In the genomic region with DNA sequence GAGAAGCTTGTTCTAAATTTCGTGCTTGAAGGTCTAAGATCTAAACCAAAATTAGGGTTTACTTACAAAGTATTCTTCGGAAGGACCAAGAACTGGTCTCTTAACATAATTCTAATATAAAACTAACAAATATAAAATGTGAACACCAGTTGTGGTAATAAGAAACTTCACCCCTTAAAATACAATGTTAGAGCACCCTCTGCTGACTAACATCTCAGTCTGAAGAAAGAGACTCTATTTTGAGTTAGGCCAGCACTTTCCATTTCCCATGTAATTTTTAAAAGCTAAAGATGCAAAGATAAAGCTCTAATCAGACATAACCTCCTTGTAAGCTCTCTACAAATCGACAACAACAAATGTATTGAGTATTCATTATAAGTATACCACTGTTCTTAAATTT, we compare ENCODE assay signal across 8 cellular contexts. TPM values are rescaled to one million over a fixed set of nuclear protein-coding genes. Genes with fewer than 3 reads are reported as not detected.
DNase-seq lines count a peak whose midpoint lies in the region; ATAC-seq, FAIRE-seq and TF ChIP-seq lines count a peak whose summit lies in the region.

No MANE protein-coding gene starts in this region.

- no peaks in the 10 kb centered on the region for H4K20me1 ChIP-seq in SK-N-SH (ENCODE audit: insufficient read depth)

- WGBS in SK-N-SH (ENCODE audit: low lambda C conversion rate), result 30% methylated on average over 3 of the region's 3 CpGs
- 64 to 70% methylated on average over 3 of the region's 3 CpGs for WGBS in upper lobe of left lung, 2 donors

- no peak overlapping the region for H3K9ac ChIP-seq in SK-N-SH

- TF ChIP-seq CTCF in GM12865 (IDR thresholded peaks at IDR 0.05; ENCODE audit: insufficient read depth, low read depth, low read length, missing control alignments) (peak; percentile 42), SK-N-SH (IDR thresholded peaks at IDR 0.05) (peak; percentile 80), foreskin keratinocyte (conservative IDR thresholded peaks at IDR 0.05) (peak; percentile 75), upper lobe of left lung (IDR thresholded peaks at IDR 0.05) (peak in 4 of 6 experiments; percentile 8 to 44 (median 33))

- ATAC-seq in foreskin keratinocyte (no peak), upper lobe of left lung (ENCODE audit: low FRiP score in 2 of 2) (no peak)

- peaks cover 6% of the 10 kb centered on the region for H3F3A ChIP-seq in SK-N-SH (replicated peaks; ENCODE audit: insufficient read depth)

- no peaks in the 10 kb centered on the region for H3K9me2 ChIP-seq in SK-N-SH

- H3K27me3 ChIP-seq in SK-N-SH (ENCODE audit: insufficient read depth) (no peaks in the 10 kb centered on the region), foreskin keratinocyte (no peaks in the 10 kb centered on the region), upper lobe of left lung (no peaks in the 10 kb centered on the region)

- no peak overlapping the region for H3K4me3 ChIP-seq in GM12865 (ENCODE audit: low read depth, low read length)
- H3K4me3 ChIP-seq in SK-N-SH (ENCODE audit: low read depth in 2 of 2, low read length in 1 of 2), result no peak overlapping the region; a peak in 1 of 4 replicates
- no peak overlapping the region for H3K4me3 ChIP-seq in upper lobe of left lung

- peak; percentile 48 for DNase-seq in GM12865 (ENCODE audit: low read depth)
- peak; percentile 29 for DNase-seq in SK-N-SH
- DNase-seq in foreskin keratinocyte, result no peak
- DNase-seq in upper lobe of left lung, result no peak
- no peak for DNase-seq in effector CD8-positive, alpha-beta T cell (lab: John Stamatoyannopoulos, UW)
- no peak for DNase-seq in NCI-H510A treated with DMSO at 0.1 percent for 48 hours (lab: John Stamatoyannopoulos, UW)
- DNase-seq in stimulated activated CD4-positive, alpha-beta T cell treated with anti-CD3 and anti-CD28 coated beads, Interleukin-4, amount 100 ng/mL, for 1 hour, result no peak

- TF ChIP-seq RAD21 in SK-N-SH (IDR thresholded peaks at IDR 0.05; ENCODE audit: low read length), result peak; percentile 82

- CTCF ChIA-PET in SK-N-SH (lab: Yijun Ruan, JAX), result interaction anchor here (0.6 to 2.6 kb wide), 37 partner anchors 9 to 870 kb away, joined by 3 to 13 read pairs (median 4); partner anchors contain the start of gene PRDM1

- H3K36me3 ChIP-seq in SK-N-SH (replicated peaks in 1 of 2; ENCODE audit: control insufficient read depth in 1 of 2, insufficient read depth in 2 of 2, low read length in 1 of 2) (peaks cover 7% of the 10 kb centered on the region in 2 experiments), upper lobe of left lung (no peaks in the 10 kb centered on the region)

- H3K4me1 ChIP-seq in SK-N-SH (ENCODE audit: control insufficient read depth in 1 of 2, insufficient read depth in 2 of 2, low read depth in 1 of 2, low read length in 1 of 2) (peaks cover 0 to 10% of the 10 kb centered on the region in 2 experiments; a peak in 3 of 4 replicates), foreskin keratinocyte (no peaks in the 10 kb centered on the region), upper lobe of left lung (peaks cover 0 to 6% (median 0%) of the 10 kb centered on the region in 4 donors)

- H3K27ac ChIP-seq in SK-N-SH (ENCODE audit: low read depth in 2 of 2, low read length in 1 of 2) (no peak overlapping the region), foreskin keratinocyte (no peak overlapping the region), upper lobe of left lung (no peak overlapping the region)

- TF ChIP-seq EP300 in SK-N-SH (IDR thresholded peaks at IDR 0.05; ENCODE audit: borderline replicate concordance in 1 of 2, low read depth in 1 of 2, low read length in 1 of 2), result no peak
- TF ChIP-seq EP300 in upper lobe of left lung (IDR thresholded peaks at IDR 0.05), result no peak

- H3K9me3 ChIP-seq in SK-N-SH (no peaks in the 10 kb centered on the region), upper lobe of left lung (no peaks in the 10 kb centered on the region)

- peak; percentile 98 for FAIRE-seq in A204.1 (lab: Jason Lieb, UNC)

- no peak for TF ChIP-seq POLR2A in upper lobe of left lung (IDR thresholded peaks at IDR 0.05)

- H3K79me2 ChIP-seq in SK-N-SH (ENCODE audit: insufficient read depth), result peaks cover 91% of the 10 kb centered on the region

- POLR2A ChIA-PET in SK-N-SH (lab: Yijun Ruan, JAX), result no interaction called here

- H2AFZ ChIP-seq in SK-N-SH (ENCODE audit: low read depth), result no peak overlapping the region

- no peak overlapping the region for H3K4me2 ChIP-seq in SK-N-SH

TF ChIP-seq in SK-N-SH, 30 proteins besides CTCF, POLR2A, EP300 and RAD21:
- no peak for TF ChIP-seq GATA2 (CRISPR knock-in tag; IDR thresholded peaks at IDR 0.05)
- peak; percentile 61 for TF ChIP-seq SMC3 (IDR thresholded peaks at IDR 0.05; ENCODE audit: low read depth, low read length)

RNA-seq across cellular contexts. Expression of gene ATG5, which starts 24.6 kb away (rescaled TPM):
- polyA plus RNA-seq in SK-N-SH (2012; rRNA removed) (15.5 and 16.7 TPM in 2 replicates), foreskin keratinocyte (28.6 and 32.8 TPM in 2 replicates)
- polyA plus RNA-seq in SK-N-SH (2012; cell fraction: cytosol; rRNA removed), result 22.0 and 27.8 TPM in 2 replicates
- 8.9 and 15.9 TPM in 2 replicates for polyA plus RNA-seq in SK-N-SH (2012; cell fraction: nucleus; rRNA removed)
- total RNA-seq in foreskin keratinocyte (37.1 and 41.1 TPM in 2 replicates), upper lobe of left lung (10 to 100 TPM; 25.8 to 55.1 (median 28.7) TPM)

RNA-seq across cellular contexts. Expression of gene CRYBG1, which starts 59.6 kb away (rescaled TPM):
- 13.8 and 14.9 TPM in 2 replicates for polyA plus RNA-seq in SK-N-SH (2012; rRNA removed)
- polyA plus RNA-seq in SK-N-SH (2012; cell fraction: cytosol; rRNA removed), result 16.2 and 16.7 TPM in 2 replicates
- 24.5 and 36.9 TPM in 2 replicates for polyA plus RNA-seq in SK-N-SH (2012; cell fraction: nucleus; rRNA removed)
- 109 and 116 TPM in 2 replicates for total RNA-seq in foreskin keratinocyte
- polyA plus RNA-seq in foreskin keratinocyte, result 19.2 and 21.0 TPM in 2 replicates
- 10 to 100 TPM; 17.8 to 35.1 (median 25.5) TPM for total RNA-seq in upper lobe of left lung

Comparison
In these comparisons a context has a peak if more than half of its experiments do, and no peak if none do; other contexts are left out.
1. DNase-seq: peak in GM12865 (single experiment) and SK-N-SH (single experiment); none in foreskin keratinocyte (0 of 2), upper lobe of left lung (0 of 2), effector CD8-positive, alpha-beta T cell (single experiment), NCI-H510A treated with DMSO at 0.1 percent for 48 hours (single experiment) and stimulated activated CD4-positive, alpha-beta T cell treated with anti-CD3 and anti-CD28 coated beads, Interleukin-4, amount 100 ng/mL, for 1 hour (single experiment).
2. Peak in every context shown above with its lines, with median percentiles within 50 percentile points of each other: CTCF ChIP-seq.